In the genomic region with DNA sequence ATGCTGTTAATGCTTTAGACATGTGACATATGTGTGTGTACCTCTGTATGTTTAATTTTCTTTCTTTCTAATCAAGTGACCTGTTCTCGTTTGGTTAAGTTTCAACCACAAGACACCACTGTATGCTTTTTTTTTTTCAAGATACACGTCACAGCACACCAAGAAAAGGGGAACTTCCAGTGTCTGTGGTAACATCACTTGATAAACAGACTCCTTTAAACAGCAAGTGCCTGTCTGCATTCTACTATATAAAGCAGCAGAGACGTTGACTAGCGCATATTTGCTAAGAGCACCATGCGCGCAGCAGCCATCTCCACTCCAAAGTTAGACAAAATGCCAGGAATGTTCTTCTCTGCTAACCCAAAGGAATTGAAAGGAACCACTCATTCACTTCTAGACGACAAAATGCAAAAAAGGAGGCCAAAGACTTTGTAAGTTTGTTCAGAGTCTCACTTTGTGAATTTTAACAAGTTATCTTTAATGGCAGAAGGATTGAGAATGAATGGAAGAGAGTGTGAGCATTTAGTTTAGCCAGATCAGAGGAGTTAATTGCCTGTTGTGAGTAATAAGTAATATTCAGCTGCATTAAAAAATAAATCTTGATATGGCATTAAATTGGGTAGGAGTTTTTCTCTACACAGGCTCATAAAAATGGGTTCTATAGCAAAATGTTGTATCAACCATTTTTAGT, we compare ENCODE assay signal across 8 cellular contexts. TPM values are rescaled to one million over a fixed set of nuclear protein-coding genes. Genes with fewer than 3 reads are reported as not detected.
DNase-seq lines count a peak whose midpoint lies in the region; ATAC-seq and TF ChIP-seq lines count a peak whose summit lies in the region.

A gene with protein sequence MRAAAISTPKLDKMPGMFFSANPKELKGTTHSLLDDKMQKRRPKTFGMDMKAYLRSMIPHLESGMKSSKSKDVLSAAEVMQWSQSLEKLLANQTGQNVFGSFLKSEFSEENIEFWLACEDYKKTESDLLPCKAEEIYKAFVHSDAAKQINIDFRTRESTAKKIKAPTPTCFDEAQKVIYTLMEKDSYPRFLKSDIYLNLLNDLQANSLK (plus strand): TSS at position 275 of the 691 bp plus-strand sequence. CDS start 20 bp downstream, at position 295.

- H2AK5ac ChIP-seq in mesendoderm (ENCODE audit: low read length), result no peak within 1 kb of the TSS

- H3K9ac ChIP-seq in OCI-LY3 (ENCODE audit: low read length) (peak within 1 kb of the TSS; percentile 90), mesendoderm (ENCODE audit: low read length) (no peak within 1 kb of the TSS)

- H4K8ac ChIP-seq in mesendoderm (ENCODE audit: low read depth, low read length), result no peak within 1 kb of the TSS

- H3K23ac ChIP-seq in mesendoderm (ENCODE audit: low read length), result no peak within 1 kb of the TSS

- H3K4me3 ChIP-seq in OCI-LY3 (ENCODE audit: low read length), result peak within 1 kb of the TSS; percentile 81
- no peak within 1 kb of the TSS for H3K4me3 ChIP-seq in mesendoderm (ENCODE audit: low read length)

- H3K27me3 ChIP-seq in OCI-LY3 (ENCODE audit: low read depth, low read length) (no peaks in the 10 kb centered on the region), mesendoderm (ENCODE audit: insufficient read depth, low read length, poor library complexity) (no peaks in the 10 kb centered on the region)

- H3K4ac ChIP-seq in mesendoderm (ENCODE audit: low read depth, low read length), result no peak within 1 kb of the TSS

- no peaks in the 10 kb centered on the region for H3K79me1 ChIP-seq in mesendoderm (ENCODE audit: low read length)

- H2BK15ac ChIP-seq in mesendoderm (replicated peaks; ENCODE audit: low read depth), result peak within 1 kb of the TSS; percentile 8

- no peak within 1 kb of the TSS for H2BK5ac ChIP-seq in mesendoderm (ENCODE audit: low read length)

- H3K36me3 ChIP-seq in OCI-LY3 (replicated peaks; ENCODE audit: low read depth, low read length), result peaks cover 50% of the 10 kb centered on the region
- no peaks in the 10 kb centered on the region for H3K36me3 ChIP-seq in mesendoderm (ENCODE audit: control insufficient read depth, insufficient read depth, low read length)

- ATAC-seq in GM18499 (IDR thresholded peaks at IDR 0.05; ENCODE audit: insufficient read depth, unreplicated experiment) (peak; percentile 87), HG02642 (IDR thresholded peaks at IDR 0.05; ENCODE audit: poor library complexity, unreplicated experiment) (peak; percentile 90)

- no peak for TF ChIP-seq CTCF in OCI-LY3 (IDR thresholded peaks at IDR 0.05; ENCODE audit: low read depth, low read length)

- H3K27ac ChIP-seq in OCI-LY3 (ENCODE audit: low read length) (peak within 1 kb of the TSS; percentile 86), mesendoderm (ENCODE audit: low read depth, low read length) (no peak within 1 kb of the TSS), temporal lobe (ENCODE audit: low read depth, low read length) (no peak within 1 kb of the TSS)

- no peak within 1 kb of the TSS for H3K18ac ChIP-seq in mesendoderm (ENCODE audit: low read length)

- H3K4me2 ChIP-seq in OCI-LY3 (ENCODE audit: low read length) (peak within 1 kb of the TSS; percentile 93), mesendoderm (ENCODE audit: low read length) (no peak within 1 kb of the TSS)

- peaks cover 34% of the 10 kb centered on the region for H4K20me1 ChIP-seq in OCI-LY3 (ENCODE audit: insufficient read depth, low read length)

- H3K9me3 ChIP-seq in OCI-LY3 (ENCODE audit: insufficient read depth, low read length), result no peaks in the 10 kb centered on the region

- DNase-seq in activated effector memory CD4-positive, alpha-beta T cell treated with Interleukin-2 at 50 U/mL for 16 hours, result peak; percentile 41
- DNase-seq in mesendoderm, result no peak
- DNase-seq in DMS79 treated with DMSO at 0.1 percent for 48 hours (lab: John Stamatoyannopoulos, UW), result no peak
- no peak for DNase-seq in NCI-H1930 (lab: John Stamatoyannopoulos, UW)

- no CpG with 5 or more reads among the region's 7 CpGs for WGBS in mesendoderm (ENCODE audit: extremely low coverage, insufficient coverage, low lambda C conversion rate)

- H3K79me2 ChIP-seq in OCI-LY3 (ENCODE audit: low read length) (peaks cover 51% of the 10 kb centered on the region), mesendoderm (ENCODE audit: control insufficient read depth, insufficient read depth, low read length) (no peaks in the 10 kb centered on the region)

- no peak within 1 kb of the TSS for H2BK120ac ChIP-seq in mesendoderm (ENCODE audit: low read depth, low read length)

- no peak within 1 kb of the TSS for H2AFZ ChIP-seq in OCI-LY3 (ENCODE audit: low read depth, low read length)

- H3K56ac ChIP-seq in mesendoderm (ENCODE audit: low read length), result no peak within 1 kb of the TSS

- no peak within 1 kb of the TSS for H4K5ac ChIP-seq in mesendoderm (ENCODE audit: low read length)

- H3K4me1 ChIP-seq in OCI-LY3 (ENCODE audit: low read length), result peaks cover 41% of the 10 kb centered on the region
- H3K4me1 ChIP-seq in mesendoderm (ENCODE audit: control insufficient read depth, low read depth, low read length), result no peaks in the 10 kb centered on the region

RNA-seq across cellular contexts. Expression of the gene that starts here (rescaled TPM):
- not detected for polyA plus RNA-seq in mesendoderm (2013, experiment 1 of 2)
- not detected for polyA plus RNA-seq in mesendoderm (2013, experiment 2 of 2)
- total RNA-seq in temporal lobe, result 12.5 TPM
